ENCODE assay signal across 1 cellular context in the genomic region with DNA sequence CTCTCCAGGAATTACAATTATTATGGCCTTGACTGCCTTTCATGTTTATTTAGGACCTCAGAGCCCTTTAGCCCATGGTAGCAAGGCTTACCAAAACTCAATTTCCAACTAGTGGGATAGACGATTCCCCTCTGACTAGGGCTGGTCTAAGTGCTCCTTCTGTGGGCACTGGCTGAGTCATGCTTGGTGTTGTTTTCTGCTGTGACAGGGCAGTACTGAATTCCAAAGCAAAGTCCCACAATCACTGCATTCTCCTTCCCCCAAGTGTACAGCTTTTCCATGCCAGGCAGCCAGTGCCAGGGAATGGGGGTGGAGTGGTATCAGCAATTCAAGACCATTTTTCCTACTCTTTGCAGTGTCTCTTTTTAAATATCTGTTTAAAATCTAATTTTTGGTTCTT.
TF ChIP-seq lines count a peak whose summit lies in the region.

No MANE protein-coding gene starts in this region.

TF ChIP-seq in IMR-90, 13 proteins besides CTCF, POLR2A, EP300 and RAD21 (continued from another document):
- TF ChIP-seq USF2 (IDR thresholded peaks at IDR 0.05; ENCODE audit: low read depth, low read length) (no peak), NFE2L2 (IDR thresholded peaks at IDR 0.05; ENCODE audit: low read depth, low read length) (no peak), RFX5 (IDR thresholded peaks at IDR 0.05; ENCODE audit: low read depth, low read length) (no peak)
